8 cellular contexts compared by ENCODE assay signal in the genomic region with DNA sequence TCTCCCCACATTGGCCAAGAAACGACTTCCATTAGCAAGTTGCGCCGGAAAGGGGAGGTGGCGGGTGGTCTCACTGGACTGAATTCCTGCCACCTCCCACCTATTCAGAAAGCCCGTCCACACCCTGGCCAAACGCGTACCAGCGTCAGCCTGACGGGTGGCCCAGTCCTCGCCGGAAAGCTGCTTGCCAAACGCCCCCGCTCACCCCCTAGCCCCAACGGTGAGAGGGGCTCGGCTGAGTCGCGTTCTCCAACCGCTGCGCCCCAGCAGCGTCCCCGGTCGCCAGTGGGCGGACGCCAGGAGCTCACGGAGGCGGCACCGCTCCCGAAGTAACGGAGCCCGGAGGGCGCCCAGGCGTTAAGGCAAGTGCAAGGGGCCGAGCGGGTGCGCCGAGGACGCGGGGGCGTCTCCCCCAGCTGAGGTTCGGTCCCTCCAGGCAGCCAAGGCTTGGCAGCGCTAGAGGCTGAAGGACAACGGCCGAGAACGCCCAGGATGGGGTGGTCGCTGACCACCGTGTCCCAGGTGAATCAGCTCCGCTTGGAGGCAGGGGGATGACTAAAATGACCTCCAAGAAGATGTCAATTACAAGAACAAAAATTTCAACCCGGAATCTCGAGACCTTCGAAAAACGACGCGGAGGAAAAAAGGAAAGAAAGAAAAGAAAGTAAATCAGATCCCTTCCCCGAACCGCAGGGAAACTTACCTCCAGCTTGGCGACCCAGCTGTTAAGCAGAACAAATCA.
DNase-seq lines count a peak whose midpoint lies in the region; ATAC-seq and TF ChIP-seq lines count a peak whose summit lies in the region.

No MANE protein-coding gene starts in this region.

- no peaks in the 10 kb centered on the region for H3K36me3 Mint-ChIP-seq in brain

- H3K27ac ChIP-seq in temporal lobe (ENCODE audit: low read depth, low read length) = peak overlapping the region; percentile 50

- in situ Hi-C loops in Caki2 (cut with HindIII; ENCODE audit: low pct_unique_long_range_greater_than_20kb, low sequenced_read_pairs) = no loop called here

- TF ChIP-seq CTCF in LNCaP clone FGC (IDR thresholded peaks at IDR 0.05; ENCODE audit: control insufficient read depth, extremely low read depth, insufficient read depth) = no peak
- TF ChIP-seq CTCF in brain (conservative IDR thresholded peaks at IDR 0.05) = no peak

- peaks cover 46% of the 10 kb centered on the region for H3K4me1 Mint-ChIP-seq in brain

- DNase-seq in Caki2 (ENCODE audit: low read depth) (peak; percentile 55), LNCaP clone FGC (ENCODE audit: low read depth) (no peak), left kidney (ENCODE audit: low read depth, low spot score) (peak; percentile 77), medulla oblongata (ENCODE audit: extremely low spot score) (no peak)
- DNase-seq in central memory CD4-positive, alpha-beta T cell = no peak

- H3K27ac Mint-ChIP-seq in brain = peak overlapping the region; percentile 85 to 97 (median 94)

- peaks cover 0 to 2% (median 0%) of the 10 kb centered on the region in 5 experiments for H3K9me3 Mint-ChIP-seq in brain

- peaks cover 17% of the 10 kb centered on the region for H3K27me3 Mint-ChIP-seq in brain

- H3K4me3 ChIP-seq in LNCaP clone FGC (ENCODE audit: low read depth, low read length) = peak overlapping the region; percentile 58

- H3K4me3 Mint-ChIP-seq in brain = peak overlapping the region; percentile 94 to 99 (median 95)

- no peak for ATAC-seq in GM18873 (IDR thresholded peaks at IDR 0.05; ENCODE audit: low FRiP score, unreplicated experiment)

Comparison
In these comparisons a context has a peak if more than half of its experiments do, and no peak if none do; other contexts are left out.
1. DNase-seq: peak in Caki2 (single experiment) and left kidney (single experiment); none in LNCaP clone FGC (single experiment), central memory CD4-positive, alpha-beta T cell (single experiment) and medulla oblongata (single experiment).